In the genomic region with DNA sequence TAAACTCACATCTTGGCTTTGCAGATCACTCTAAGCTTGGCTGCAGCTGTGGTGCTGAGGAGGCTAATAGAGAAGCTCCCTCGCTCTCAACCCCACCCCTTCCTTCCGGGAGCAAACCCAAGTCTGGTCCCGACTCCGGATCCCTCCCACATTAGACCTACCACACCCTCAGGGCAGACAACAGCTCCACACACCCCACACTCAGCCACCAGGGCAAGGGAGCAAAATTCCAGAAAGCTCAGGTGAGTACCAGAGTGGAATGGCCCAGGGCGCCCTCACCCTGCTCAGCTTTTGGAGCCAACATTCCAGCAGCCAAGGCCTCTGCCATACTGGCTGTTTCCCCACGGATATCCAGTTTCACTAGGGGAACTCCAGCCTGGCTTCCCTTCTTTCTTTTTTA, we compare ENCODE assay signal across 8 cellular contexts. TPM values are rescaled to one million over a fixed set of nuclear protein-coding genes. Genes with fewer than 3 reads are reported as not detected.
A peak's percentile ranks its signal among the peaks of the same experiment; 100 is the strongest.
DNase-seq lines count a peak whose midpoint lies in the region; ATAC-seq, FAIRE-seq and TF ChIP-seq lines count a peak whose summit lies in the region.
"Not testable (repeated sequence)": the region's sequence is repeated elsewhere in the genome, so short reads cannot be mapped to it uniquely, and the experiment has no call there.

No MANE protein-coding gene starts in this region.

- not testable (repeated sequence) for H3F3A ChIP-seq in MM.1S (ENCODE audit: insufficient read depth, low read length)

- DNase-seq in MM.1S, result not testable (repeated sequence)
- DNase-seq in activated CD4-positive, alpha-beta T cell treated with anti-CD3 and anti-CD28 coated beads for 48 hours, result peak; percentile 42
- peak; percentile 8 for DNase-seq in activated T-helper 9 cell treated with anti-CD3 and anti-CD28 coated beads, Interleukin-2, amount 50 U/mL, for 16 hours (ENCODE audit: low read depth)
- peak; percentile 4 for DNase-seq in effector CD4-positive, alpha-beta T cell
- DNase-seq in left lobe of liver (ENCODE audit: low spot score) (peak; percentile 79), pancreas (peak; percentile 25 to 72 (median 59))
- DNase-seq in stimulated activated CD8-positive, alpha-beta memory T cell treated with anti-CD3 and anti-CD28 coated beads, Interleukin-12 subunit alpha, Interleukin-12 subunit beta, amount 100 ng/mL, for 1 hour (ENCODE audit: low read depth), result peak; percentile 11

- not testable (repeated sequence) for H3K79me2 ChIP-seq in ACC112 (ENCODE audit: control insufficient read depth, insufficient read depth, low read length, unreplicated experiment); MM.1S (ENCODE audit: low read length)

- H3K9me2 ChIP-seq in MM.1S (replicated peaks; ENCODE audit: insufficient read depth, low read length), result not testable (repeated sequence)

- not testable (repeated sequence) for H3K36me3 ChIP-seq in ACC112 (ENCODE audit: insufficient read depth, low read length); MM.1S (replicated peaks; ENCODE audit: insufficient read depth, low read length); pancreas

- TF ChIP-seq CTCF in MM.1S (IDR thresholded peaks at IDR 0.05; ENCODE audit: low read length); pancreas (IDR thresholded peaks at IDR 0.05): not testable (repeated sequence)

- not testable (repeated sequence) for FAIRE-seq in pancreas (lab: Jason Lieb, UNC)

- not testable (repeated sequence) for H3K27me3 ChIP-seq in ACC112 (ENCODE audit: insufficient read depth, low read length); MM.1S (replicated peaks; ENCODE audit: insufficient read depth, low read length); pancreas

- H3K27ac ChIP-seq in ACC112 (ENCODE audit: low read depth, low read length) (peak overlapping the region; percentile 47; the same call in 1 of the 2 replicates), pancreas (peak overlapping the region in 1 of 4 donors; percentile 62)
- not testable (repeated sequence) for H3K27ac ChIP-seq in MM.1S (ENCODE audit: low read length)

- not testable (repeated sequence) for H3K4me3 ChIP-seq in ACC112 (ENCODE audit: low read depth, low read length); MM.1S (ENCODE audit: low read length); pancreas

- H3K9ac ChIP-seq in MM.1S (ENCODE audit: low read length), result not testable (repeated sequence)

- not testable (repeated sequence) for H3K4me1 ChIP-seq in ACC112 (ENCODE audit: control insufficient read depth, insufficient read depth, low read length, unreplicated experiment); MM.1S (ENCODE audit: low read length); pancreas

- not testable (repeated sequence) for H4K20me1 ChIP-seq in MM.1S (ENCODE audit: insufficient read depth, low read length)

- peak; percentile 88 for ATAC-seq in left lobe of liver
- ATAC-seq in pancreas, result peak; percentile 71 to 83 (median 77)

- H2AFZ ChIP-seq in ACC112 (ENCODE audit: low read length, unreplicated experiment); MM.1S (ENCODE audit: low read length): not testable (repeated sequence)

- not testable (repeated sequence) for H3K9me3 ChIP-seq in MM.1S (replicated peaks; ENCODE audit: insufficient read depth, low read length); pancreas

- peak overlapping the region; percentile 55; the same call in 1 of the 2 replicates for H3K4me2 ChIP-seq in MM.1S (ENCODE audit: low read depth, low read length)

- WGBS in pancreas, 2 donors, result 21 to 22% methylated on average over 5 of the region's 6 CpGs

- intact Hi-C loops in pancreas (cut with DNase I), result not testable (repeated sequence)

RNA-seq across cellular contexts. Expression of a gene that starts 9.9 kb away (rescaled TPM):
- total RNA-seq in left lobe of liver (8.3 TPM), pancreas (1 to 10 TPM in 3 of 6 donors, under 1 TPM in 3; 0.37 to 4.6 (median 1.4) TPM)
- 10 to 100 TPM in 1 of 2 donors, 1 to 10 TPM in 1; 9.8 to 15.8 TPM for polyA plus RNA-seq in pancreas

RNA-seq across cellular contexts. Expression of a gene that starts 15.3 kb away (rescaled TPM):
- total RNA-seq in left lobe of liver (12.4 TPM), pancreas (10 to 100 TPM in 4 of 6 donors, 1 to 10 TPM in 2; 6.5 to 22.1 (median 14.2) TPM)
- 10 to 100 TPM; 11.4 to 15.3 TPM for polyA plus RNA-seq in pancreas

RNA-seq across cellular contexts. Expression of a gene that starts 15.5 kb away (rescaled TPM):
- 2.4 TPM for total RNA-seq in left lobe of liver
- total RNA-seq in pancreas, result 1 to 10 TPM; 1.1 to 3.5 (median 2.0) TPM
- 1 to 10 TPM; 7.4 to 9.0 TPM for polyA plus RNA-seq in pancreas

RNA-seq across cellular contexts. Expression of a gene that starts 36.5 kb away (rescaled TPM):
- total RNA-seq in left lobe of liver (44.2 TPM), pancreas (10 to 100 TPM; 11.2 to 25.7 (median 15.2) TPM)
- 100 to 1,000 TPM; 103 to 207 TPM for polyA plus RNA-seq in pancreas
